Comparison of ENCODE assay signal across 8 cellular contexts in genomic region chr19:48290341-48290922, GRCh38. TPM values are rescaled to one million over a fixed set of nuclear protein-coding genes. Genes with fewer than 3 reads are reported as not detected.
DNase-seq lines count a peak whose midpoint lies in the region; ATAC-seq, FAIRE-seq and TF ChIP-seq lines count a peak whose summit lies in the region.

No MANE protein-coding gene starts in this region.

- H3K36me3 ChIP-seq in neutrophil = no peaks in the 10 kb centered on the region

- peak overlapping the region; percentile 59 to 61 for H3K4me3 ChIP-seq in neutrophil (ENCODE audit: low read depth in 1 of 2, low read length in 1 of 2)

- ATAC-seq in esophagus mucosa (peak; percentile 22), HG03039 (IDR thresholded peaks at IDR 0.05; ENCODE audit: unreplicated experiment) (no peak)

- TF ChIP-seq CTCF in neutrophil (IDR thresholded peaks at IDR 0.05) = no peak

- no peak for FAIRE-seq in RCC 7860 (lab: Jason Lieb, UNC)

- DNase-seq in ELR (ENCODE audit: low read depth) (peak; percentile 86), RCC 7860 (ENCODE audit: low spot score) (peak; percentile 11), occipital lobe (lab: John Stamatoyannopoulos, UW) (no peak), NCI-H1694 (lab: John Stamatoyannopoulos, UW) (no peak)
- no peak for DNase-seq in activated CD4-positive, CD25-positive, alpha-beta regulatory T cell (lab: John Stamatoyannopoulos, UW)

- no peak overlapping the region for H3K27ac ChIP-seq in neutrophil

- no peaks in the 10 kb centered on the region for H3K9me3 ChIP-seq in neutrophil

- peaks cover 11% of the 10 kb centered on the region for H3K27me3 ChIP-seq in neutrophil

- H3K4me1 ChIP-seq in neutrophil (ENCODE audit: control insufficient read depth in 1 of 2, insufficient read depth in 1 of 2, low read depth in 1 of 2, low read length in 1 of 2) = peaks cover 8 to 9% of the 10 kb centered on the region in 2 experiments

RNA-seq across cellular contexts. Expression of gene ZNF114, which starts 20.6 kb away (rescaled TPM):
- total RNA-seq in esophagus mucosa (not detected), occipital lobe (4.8 TPM)

RNA-seq across cellular contexts. Expression of gene CARD8, which starts 34.7 kb away (rescaled TPM):
- total RNA-seq in esophagus mucosa (11.6 TPM), occipital lobe (21.7 TPM)

RNA-seq across cellular contexts. Expression of gene EMP3, which starts 34.9 kb away (rescaled TPM):
- total RNA-seq in esophagus mucosa (7.6 TPM), occipital lobe (7.0 TPM)

Comparison
In these comparisons a context has a peak if more than half of its experiments do, and no peak if none do; other contexts are left out.
1. DNase-seq: peak in ELR (single experiment) and RCC 7860 (single experiment); none in occipital lobe (single experiment), activated CD4-positive, CD25-positive, alpha-beta regulatory T cell (0 of 4) and NCI-H1694 (single experiment).